20 cellular contexts compared by ENCODE assay signal in genomic region chr13:94784066-94784465, GRCh38.
"Had no signal": no experiment of that assay in that cellular context is flagged by ENCODE, and none has a peak within 500 bp of the region (broad histone marks: within the 10 kb centered on the region; RNA-seq: fewer than 3 reads in every experiment).

No MANE protein-coding gene starts in this region.

- H3K27me3 ChIP-seq: body of pancreas, heart left ventricle, left lung, sigmoid colon, suprapubic skin, upper lobe of left lung had no signal

- DNase-seq: activated CD4-positive, alpha-beta memory T cell treated with anti-CD3 and anti-CD28 coated beads for 36 hours; activated gamma-delta T cell treated with Interleukin-2 at 50 U/mL for 16 hours; activated naive CD8-positive, alpha-beta T cell treated with anti-CD3 and anti-CD28 coated beads, Interleukin-2, amount 10 ng/mL, durations not matched to agents 7 days and 5 days; activated T-cell treated with anti-CD3 and anti-CD28 coated beads, Interleukin-2, amount 50 U/mL, for 72 hours; body of pancreas; cerebellar nuclear complex; dermis blood vessel endothelial cell; heart left ventricle; left lung; psoas muscle; sigmoid colon; stimulated activated CD4-positive, alpha-beta T cell treated with anti-CD3 and anti-CD28 coated beads, Interleukin-4, amount 100 ng/mL, for 1 hour; stimulated activated CD8-positive, alpha-beta memory T cell treated with anti-CD3 and anti-CD28 coated beads, Interleukin-4, amount 100 ng/mL, for 48 hours; stimulated activated naive CD8-positive, alpha-beta T cell treated with anti-CD3 and anti-CD28 coated beads, Interleukin-15, Interleukin-2, amounts not matched to agents 100 U/mL and 50 U/mL, for 24 hours; T-helper 1 cell; upper lobe of left lung had no signal

- H3K4me1 ChIP-seq: body of pancreas, heart left ventricle, left lung, psoas muscle, sigmoid colon, suprapubic skin, upper lobe of left lung had no signal

- H3K36me3 ChIP-seq: heart left ventricle, left lung, sigmoid colon, suprapubic skin, upper lobe of left lung had no signal

- FAIRE-seq: frontal cortex, keratinocyte had no signal

- H3K27ac ChIP-seq: body of pancreas, heart left ventricle, left lung, psoas muscle, sigmoid colon, suprapubic skin, upper lobe of left lung, VCaP had no signal

- H3K4me3 ChIP-seq: body of pancreas, heart left ventricle, left lung, psoas muscle, sigmoid colon, suprapubic skin, upper lobe of left lung had no signal

- H3K9me3 ChIP-seq: psoas muscle, suprapubic skin, upper lobe of left lung had no signal
